ENCODE assay signal across 25 cellular contexts in genomic region chr2:222827417-222827816, GRCh38.
"Had no signal": no experiment of that assay in that cellular context is flagged by ENCODE, and none has a peak within 500 bp of the region (broad histone marks: within the 10 kb centered on the region; RNA-seq: fewer than 3 reads in every experiment).

No MANE protein-coding gene starts in this region.

- H3K4me1 ChIP-seq: ascending aorta, body of pancreas had no signal

- H3K9me3 ChIP-seq: ascending aorta, body of pancreas had no signal

- H3K27me3 ChIP-seq: ascending aorta, body of pancreas, cardiac muscle cell had no signal

- H3K36me3 ChIP-seq: ascending aorta, cardiac muscle cell had no signal

- FAIRE-seq: RCC 7860 had no signal

- H3K27ac ChIP-seq: ascending aorta, body of pancreas, cardiac muscle cell had no signal

- ATAC-seq: activated naive CD4-positive, alpha-beta T cell treated with anti-CD3 and anti-CD28 coated beads, Interleukin-2, amount 50 U/mL, for 72 hours; activated naive CD8-positive, alpha-beta T cell treated with anti-CD3 and anti-CD28 coated beads, Interleukin-2, amount 50 U/mL, for 24 hours; activated T-cell treated with anti-CD3 and anti-CD28 coated beads, Interleukin-2, amount 50 U/mL, for 4 hours; body of pancreas; T-helper 17 cell had no signal

- DNase-seq: activated CD4-positive, alpha-beta memory T cell treated with anti-CD3 and anti-CD28 coated beads for 36 hours; activated CD4-positive, alpha-beta T cell treated with anti-CD3 and anti-CD28 coated beads, Interleukin-2, amount 10 ng/mL, durations not matched to agents 7 days and 5 days; activated CD4-positive, CD25-positive, alpha-beta regulatory T cell; activated CD8-positive, alpha-beta memory T cell treated with anti-CD3 and anti-CD28 coated beads for 24 hours; activated effector memory CD4-positive, alpha-beta T cell treated with anti-CD3 and anti-CD28 coated beads, Interleukin-2, amount 50 U/mL, for 16 hours; activated naive CD4-positive, alpha-beta T cell treated with Interleukin-2 at 50 U/mL for 16 hours; activated naive CD8-positive, alpha-beta T cell treated with anti-CD3 and anti-CD28 coated beads, Interleukin-2, amount 50 U/mL, for 24 hours; activated T-cell treated with anti-CD3 and anti-CD28 coated beads, Interleukin-2, amount 50 U/mL, for 4 hours; amniotic stem cell; body of pancreas; KG1; NCI-H1092; NCI-H1417; NCI-H2029; NCI-H2107; NCI-H446; NCI-H524; OCI-M1; SIG-M5; T-helper 17 cell; T-helper 9 cell had no signal

- H3K4me3 ChIP-seq: ascending aorta, body of pancreas, cardiac muscle cell had no signal
